31 cellular contexts compared by ENCODE assay signal in the genomic region with DNA sequence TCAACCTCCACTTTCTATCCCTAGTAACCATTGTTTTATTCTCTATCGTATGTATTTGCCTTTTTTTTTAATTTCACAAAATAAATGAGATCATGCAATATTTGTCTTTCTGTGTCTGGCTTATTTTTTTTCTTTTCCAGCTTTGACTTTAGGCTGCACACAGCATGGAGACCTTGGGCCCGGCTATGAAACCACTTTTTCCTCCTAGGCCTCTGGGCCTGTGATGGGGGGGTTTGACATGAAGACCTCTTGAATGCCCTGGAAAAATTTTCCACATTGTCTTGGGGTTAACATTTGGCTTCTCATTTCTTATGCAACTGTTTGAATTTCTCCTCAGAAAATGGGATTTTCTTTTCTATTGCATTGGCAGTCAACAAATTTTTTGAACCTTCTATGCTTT.
A peak's percentile ranks its signal among the peaks of the same experiment; 100 is the strongest.
DNase-seq lines count a peak whose midpoint lies in the region; ATAC-seq and TF ChIP-seq lines count a peak whose summit lies in the region.
"Had no signal": no experiment of that assay in that cellular context is flagged by ENCODE, and none has a peak within 500 bp of the region (broad histone marks: within the 10 kb centered on the region; RNA-seq: fewer than 3 reads in every experiment).

No MANE protein-coding gene starts in this region.

- POLR2A ChIA-PET in HEK293 (lab: Yijun Ruan, JAX) = no interaction called here

- no peaks in the 10 kb centered on the region for H3K4me1 Mint-ChIP-seq in endodermal cell

- no peak overlapping the region for H3K9ac ChIP-seq in endodermal cell (ENCODE audit: extremely low read depth, low read length, poor library complexity, severe bottlenecking)
- H3K9ac ChIP-seq: BLaER1; BLaER1 treated with 17β-estradiol and CSF1 and Interleukin-3, amounts not matched to agents 10 nM and 100 nM had no signal

- H3K36me3 Mint-ChIP-seq in endodermal cell (ENCODE audit: low read depth) = no peaks in the 10 kb centered on the region
- H3K36me3 Mint-ChIP-seq: CD14-positive monocyte; CD4-positive, CD25-positive, alpha-beta regulatory T cell had no signal

- H3K27me3 ChIP-seq in endodermal cell (ENCODE audit: control insufficient read depth, insufficient read depth, low read length, poor library complexity, severe bottlenecking) = no peaks in the 10 kb centered on the region
- H3K27me3 ChIP-seq: BE2C; BLaER1; BLaER1 treated with 17β-estradiol and CSF1 and Interleukin-3, amounts not matched to agents 10 nM and 100 nM had no signal

- H3K9me3 Mint-ChIP-seq in endodermal cell = peaks cover 55% of the 10 kb centered on the region
- H3K9me3 Mint-ChIP-seq: CD4-positive, alpha-beta T cell had no signal

- H3K27ac ChIP-seq in HEK293 (ENCODE audit: extremely low read depth, low read depth, low read length) = no peak overlapping the region
- no peak overlapping the region for H3K27ac ChIP-seq in endodermal cell (ENCODE audit: low read depth, low read length)
- H3K27ac ChIP-seq: 22Rv1; A549; BLaER1; BLaER1 treated with 17β-estradiol and CSF1 and Interleukin-3, amounts not matched to agents 10 nM and 100 nM; C4-2B had no signal

- no peak for DNase-seq in endodermal cell
- DNase-seq: 8988T; ACHN; AML-193; BE2C; C1 segment of cervical spinal cord; Caco-2; Calu3; CD4-positive, alpha-beta memory T cell; CD4-positive, alpha-beta T cell; CD4-positive, CD25-positive, alpha-beta regulatory T cell; CD8-positive, alpha-beta memory T cell; CD8-positive, alpha-beta T cell; COR-L47; DMS 273 treated with DMSO at 0.1 percent for 48 hours; DMS153; DMS53; DMS79; DMS79 treated with DMSO at 0.1 percent for 48 hours; DND-41; EL had no signal

- TF ChIP-seq CTCF in HEK293 (tag by site-specific recombination; IDR thresholded peaks at IDR 0.05) (no peak), endodermal cell (conservative IDR thresholded peaks at IDR 0.05) (no peak)

- H3K36me3 ChIP-seq in HEK293 (ENCODE audit: control insufficient read depth in 2 of 2, insufficient read depth in 1 of 2, low read length in 2 of 2) = no peaks in the 10 kb centered on the region
- no peaks in the 10 kb centered on the region for H3K36me3 ChIP-seq in endodermal cell (ENCODE audit: control insufficient read depth, insufficient read depth, low read length)
- H3K36me3 ChIP-seq: BE2C; BLaER1; BLaER1 treated with 17β-estradiol and CSF1 and Interleukin-3, amounts not matched to agents 10 nM and 100 nM had no signal

- H3K4me1 ChIP-seq in HEK293 (ENCODE audit: control insufficient read depth, insufficient read depth, low read length) (no peaks in the 10 kb centered on the region), endodermal cell (ENCODE audit: control insufficient read depth, insufficient read depth, low read length) (no peaks in the 10 kb centered on the region)
- H3K4me1 ChIP-seq: A549; BE2C; BLaER1; BLaER1 treated with 17β-estradiol and CSF1 and Interleukin-3, amounts not matched to agents 10 nM and 100 nM had no signal

- CTCF ChIA-PET in HEK293 (lab: Yijun Ruan, JAX) = interaction anchor here (1.2 to 1.6 kb wide), 2 partner anchors 24 to 34 kb away, joined by 4 to 5 read pairs; no protein-coding TSS in a partner anchor

- no peak overlapping the region for H3K4me3 Mint-ChIP-seq in endodermal cell
- H3K4me3 Mint-ChIP-seq: B cell; CD14-positive monocyte; CD4-positive, alpha-beta memory T cell; CD4-positive, alpha-beta T cell; CD4-positive, CD25-positive, alpha-beta regulatory T cell; CD8-positive, alpha-beta memory T cell; CD8-positive, alpha-beta T cell had no signal

- ATAC-seq in GM21825 (IDR thresholded peaks at IDR 0.05; ENCODE audit: unreplicated experiment) = no peak
- ATAC-seq in HG02938 (IDR thresholded peaks at IDR 0.05; ENCODE audit: unreplicated experiment) = no peak
- ATAC-seq: A549; CD8-positive, alpha-beta T cell had no signal

- H3K27ac Mint-ChIP-seq in endodermal cell = no peak overlapping the region
- H3K27ac Mint-ChIP-seq: B cell; CD14-positive monocyte; CD4-positive, alpha-beta T cell; CD4-positive, CD25-positive, alpha-beta regulatory T cell; CD8-positive, alpha-beta memory T cell; CD8-positive, alpha-beta T cell had no signal

- no peak overlapping the region for H3K4me3 ChIP-seq in HEK293 (ENCODE audit: low read depth, low read length)
- H3K4me3 ChIP-seq in endodermal cell (ENCODE audit: low read length) = peak overlapping the region; percentile 52
- H3K4me3 ChIP-seq: A549; BLaER1; BLaER1 treated with 17β-estradiol and CSF1 and Interleukin-3, amounts not matched to agents 10 nM and 100 nM had no signal

- H3K9me3 ChIP-seq in HEK293 (ENCODE audit: control insufficient read depth, insufficient read depth, low read depth, low read length) (no peaks in the 10 kb centered on the region), endodermal cell (ENCODE audit: control insufficient read depth, low read length) (peaks cover 62% of the 10 kb centered on the region)
- H3K9me3 ChIP-seq: A549, BE2C had no signal

- H3K27me3 Mint-ChIP-seq in endodermal cell (ENCODE audit: insufficient read depth) = no peaks in the 10 kb centered on the region
- H3K27me3 Mint-ChIP-seq: B cell; CD4-positive, alpha-beta memory T cell; CD4-positive, alpha-beta T cell had no signal

- 86 to 100% methylated on average over 1 to 2 of the region's 2 CpGs for WGBS in endodermal cell (ENCODE audit: insufficient coverage in 1 of 2, insufficient read length in 1 of 2), 2 experiments

TF ChIP-seq in HEK293, 187 proteins besides CTCF, POLR2A, EP300 and RAD21:
- TF ChIP-seq SETDB1 (IDR thresholded peaks at IDR 0.05; ENCODE audit: insufficient read length, low read length) (peak; percentile 56), GLI2 (tag by site-specific recombination; IDR thresholded peaks at IDR 0.05; ENCODE audit: borderline replicate concordance, low read depth) (no peak), ZNF585B (tag by site-specific recombination; IDR thresholded peaks at IDR 0.05) (peak; percentile 71)
